Comparison of ENCODE assay signal across 8 cellular contexts in the genomic region with DNA sequence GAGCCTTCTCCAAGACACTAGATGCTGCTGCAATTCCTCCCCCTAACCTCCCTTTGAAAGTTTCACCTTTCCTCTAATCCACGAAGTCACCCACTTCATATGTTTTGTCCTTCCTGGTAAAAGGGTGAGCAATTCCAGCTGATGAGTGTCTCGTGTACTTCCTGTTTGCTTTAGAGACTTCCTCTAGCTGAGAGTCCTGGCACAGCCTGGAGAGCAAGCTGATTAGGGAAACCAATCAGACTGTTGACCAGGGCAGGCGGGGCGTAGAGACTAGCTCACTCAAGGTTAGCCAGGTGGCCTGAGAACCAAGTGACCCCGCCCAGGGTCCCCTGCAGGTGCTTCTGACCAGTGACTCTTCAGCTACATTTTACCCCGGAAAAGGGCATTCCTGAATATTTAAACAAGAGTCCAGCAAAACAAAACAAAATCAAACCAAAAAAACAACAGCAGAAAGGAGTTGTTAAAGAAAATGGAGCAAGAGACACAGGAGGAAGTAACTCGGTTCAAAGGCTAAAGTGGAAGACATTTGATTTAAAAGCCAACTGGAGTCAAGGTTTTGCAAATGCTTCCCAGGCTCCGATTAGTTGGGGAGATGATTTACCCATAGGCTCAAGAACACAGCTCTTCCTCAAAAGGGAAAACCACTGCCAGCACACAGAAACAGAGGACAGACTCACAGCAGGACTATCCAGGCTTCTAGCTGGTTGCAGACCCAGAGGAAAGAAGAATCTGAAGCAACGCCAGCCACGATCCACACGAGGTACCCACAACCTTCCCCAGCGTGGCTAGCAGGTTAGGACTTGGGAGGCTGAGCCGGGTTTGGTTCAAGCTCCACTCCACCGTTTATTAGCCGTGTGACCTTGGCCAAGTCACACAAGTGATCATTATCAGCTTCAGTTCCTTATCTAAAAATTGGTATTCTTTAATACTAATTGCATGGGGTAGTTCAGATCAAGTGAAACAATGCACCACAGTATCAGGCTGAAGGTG. TPM values are rescaled to one million over a fixed set of nuclear protein-coding genes. Genes with fewer than 3 reads are reported as not detected.
A peak's percentile ranks its signal among the peaks of the same experiment; 100 is the strongest.
DNase-seq lines count a peak whose midpoint lies in the region; ATAC-seq, FAIRE-seq and TF ChIP-seq lines count a peak whose summit lies in the region.

No MANE protein-coding gene starts in this region.

- H3K79me2 ChIP-seq in K562 (ENCODE audit: control insufficient read depth, insufficient read depth, low read length) (peaks cover 82% of the 10 kb centered on the region), neural progenitor cell (ENCODE audit: low read depth) (peaks cover 55% of the 10 kb centered on the region)

- peaks cover 9% of the 10 kb centered on the region for H3K9me1 ChIP-seq in K562 (ENCODE audit: control insufficient read depth, insufficient read depth, low read length)

- H3K36me3 ChIP-seq in K562 (ENCODE audit: control insufficient read depth, insufficient read depth, low read length): peaks cover 79% of the 10 kb centered on the region
- H3K36me3 ChIP-seq in transverse colon: no peaks in the 10 kb centered on the region
- no peaks in the 10 kb centered on the region for H3K36me3 ChIP-seq in neural progenitor cell

- H3K4me1 ChIP-seq in K562 (replicated peaks in 1 of 2; ENCODE audit: control insufficient read depth in 2 of 2, insufficient read depth in 2 of 2, low read length in 2 of 2): peaks cover 9 to 11% of the 10 kb centered on the region in 2 experiments; a peak in 3 of 5 replicates
- peaks cover 30 to 91% (median 63%) of the 10 kb centered on the region in 4 donors for H3K4me1 ChIP-seq in transverse colon
- H3K4me1 ChIP-seq in neural progenitor cell: no peaks in the 10 kb centered on the region

- CTCF ChIA-PET in K562 (lab: Yijun Ruan, JAX; ENCODE audit: low intra/inter-chr PET ratio): no interaction called here

- H3K27me3 ChIP-seq in K562 (ENCODE audit: control insufficient read depth in 2 of 2, insufficient read depth in 2 of 2, low read length in 2 of 2): no peaks in the 10 kb centered on the region
- H3K27me3 ChIP-seq in transverse colon: no peaks in the 10 kb centered on the region
- no peaks in the 10 kb centered on the region for H3K27me3 ChIP-seq in neural progenitor cell

- peaks cover 6% of the 10 kb centered on the region for H3K27me3 Mint-ChIP-seq in neural progenitor cell (ENCODE audit: insufficient read depth, low read depth)

- peak overlapping the region in 1 of 2 experiments; percentile 72; a peak in 2 of 4 replicates for H3K9ac ChIP-seq in K562 (ENCODE audit: insufficient read depth in 1 of 2, low read depth in 2 of 2, low read length in 2 of 2)
- no peak overlapping the region for H3K9ac ChIP-seq in neural progenitor cell

- peak; percentile 71 for FAIRE-seq in K562 (lab: Jason Lieb, UNC)

- no peak overlapping the region for H3K4me2 ChIP-seq in K562 (ENCODE audit: insufficient read depth, low read length)
- no peak overlapping the region for H3K4me2 ChIP-seq in neural progenitor cell

- TF ChIP-seq CTCF in K562 (IDR thresholded peaks at IDR 0.05 in 2 of 3, conservative IDR thresholded peaks at IDR 0.05 in 1 of 3; ENCODE audit: insufficient read depth in 2 of 3, low read depth in 1 of 3, low read length in 3 of 3) (no peak), transverse colon (IDR thresholded peaks at IDR 0.05) (no peak), neural progenitor cell (IDR thresholded peaks at IDR 0.05) (no peak)

- WGBS in K562 (ENCODE audit: insufficient coverage, low coverage, missing lambda C conversion rate): 64% methylated on average over 15 of the region's 15 CpGs
- WGBS in transverse colon (ENCODE audit: low coverage in 1 of 2), 2 donors: 10 to 50% methylated on average over 4 to 15 of the region's 15 CpGs

- TF ChIP-seq EP300 in K562 (IDR thresholded peaks at IDR 0.05; ENCODE audit: low read length) (no peak), transverse colon (IDR thresholded peaks at IDR 0.05; ENCODE audit: low read depth) (no peak)

- H4K20me1 ChIP-seq in K562 (replicated peaks; ENCODE audit: control insufficient read depth, insufficient read depth, low read length) (peaks cover 9% of the 10 kb centered on the region; the same call in 1 of the 2 replicates), neural progenitor cell (ENCODE audit: low read depth) (peaks cover 73% of the 10 kb centered on the region)

- peaks cover 12% of the 10 kb centered on the region for H3K36me3 Mint-ChIP-seq in neural progenitor cell

- POLR2A ChIA-PET in K562 (lab: Yijun Ruan, JAX): interaction anchor here (0.9 to 1.2 kb wide), 5 partner anchors 11 to 108 kb away, joined by 3 to 6 read pairs (median 4); partner anchors contain the start of gene KCNH4

- peaks cover 10% of the 10 kb centered on the region for H3K4me1 Mint-ChIP-seq in neural progenitor cell

- intact Hi-C loops in K562 (cut with micrococcal nuclease): no loop called here
- intact Hi-C loops in transverse colon (cut with DNase I; ENCODE audit: low total_unique reads): no loop called here

- H3K9me3 ChIP-seq in K562 (replicated peaks; ENCODE audit: control insufficient read depth, insufficient read depth, low read depth, low read length): no peaks in the 10 kb centered on the region
- no peaks in the 10 kb centered on the region for H3K9me3 ChIP-seq in transverse colon
- H3K9me3 ChIP-seq in neural progenitor cell (ENCODE audit: low read depth): no peaks in the 10 kb centered on the region

- H3F3A ChIP-seq in neural progenitor cell (ENCODE audit: low read depth): no peaks in the 10 kb centered on the region

- H3K9me3 Mint-ChIP-seq in neural progenitor cell: no peaks in the 10 kb centered on the region

- H3K27ac ChIP-seq in K562 (ENCODE audit: extremely low read depth, low read depth, low read length): peak overlapping the region; percentile 34; the same call in 1 of the 3 replicates
- peak overlapping the region; percentile 84 to 87 (median 86) for H3K27ac ChIP-seq in transverse colon
- no peak overlapping the region for H3K27ac ChIP-seq in neural progenitor cell

- ATAC-seq in K562 (peak; percentile 79), GM21528 (IDR thresholded peaks at IDR 0.05; ENCODE audit: low FRiP score, unreplicated experiment) (no peak)

- H3K27ac Mint-ChIP-seq in neural progenitor cell: no peak overlapping the region

- BruUV-seq in K562 (replicated peaks; lab: Mats Ljungman, UMichigan): no TSS peak

- H3K4me3 ChIP-seq in K562 (no peak overlapping the region), transverse colon (peak overlapping the region in 2 of 4 donors; percentile 2 to 29), neural progenitor cell (no peak overlapping the region)

- in situ Hi-C loops in K562 (cut with MboI): no loop called here
- in situ Hi-C loops in transverse colon (cut with MboI; ENCODE audit: low pct_ligation_motif_present in 1 of 4, low pct_unique_long_range_greater_than_20kb in 1 of 4, low sequenced_read_pairs in 3 of 4): no loop called here

- DNase-seq in DMS53 (lab: John Stamatoyannopoulos, UW) (peak; percentile 95), NCI-H2029 treated with DMSO at 0.1 percent for 48 hours (lab: John Stamatoyannopoulos, UW) (peak; percentile 79), K562 (ENCODE audit: extremely low read depth in 1 of 4, low spot score in 3 of 4) (peak in 2 of 4 experiments; percentile 33 to 37), kidney tubule cell (ENCODE audit: low spot score) (peak; percentile 95), transverse colon (peak; percentile 85), neural progenitor cell (ENCODE audit: low spot score) (no peak), ecto neural progenitor cell (ENCODE audit: low spot score) (no peak)

- H2AFZ ChIP-seq in K562 (ENCODE audit: low read depth, low read length) (no peak overlapping the region), neural progenitor cell (replicated peaks) (no peak overlapping the region)

- TF ChIP-seq POLR2A in K562 (conservative IDR thresholded peaks at IDR 0.05) (no peak), transverse colon (IDR thresholded peaks at IDR 0.05) (peak; percentile 57)

- TF ChIP-seq RAD21 in K562 (CRISPR knock-in tag; conservative IDR thresholded peaks at IDR 0.05 in 1 of 2, IDR thresholded peaks at IDR 0.05 in 1 of 2): no peak

- H3K4me3 Mint-ChIP-seq in neural progenitor cell: no peak overlapping the region

RNA-seq across cellular contexts. Expression of gene HSPB9, which starts 13.4 kb away (rescaled TPM):
- total RNA-seq in K562 (2011; cell fraction: chromatin; rRNA removed; ENCODE audit: low replicate concordance): 0.62 and 0.92 TPM in 2 replicates
- 0.26 and 0.67 TPM in 2 replicates for total RNA-seq in K562 (2011; cell fraction: nucleolus; rRNA removed)
- total RNA-seq in K562 (2011; cell fraction: nucleoplasm; rRNA removed): 0.22 and 0.31 TPM in 2 replicates
- 0.08 TPM in 1 of 2 replicates, not detected in the other for total RNA-seq in K562 (2014; rRNA removed)
- not detected in 2 replicates for total RNA-seq in K562 (2014; rRNA removed; fragmentation: Illumina TruSeq; extraction: Trizol)
- 0.07 TPM in 1 of 2 replicates, not detected in the other for total RNA-seq in K562 (2015; rRNA removed; fragmentation: Illumina TruSeq; extraction: Trizol)
- total RNA-seq in K562 (2021): 0.11 and 0.16 TPM in 2 replicates
- 0.04 and 0.08 TPM in 2 replicates for polyA plus RNA-seq in K562 (2011; rRNA removed)
- polyA plus RNA-seq in K562 (2011; cell fraction: cytosol; rRNA removed): 0.06 TPM in 1 of 2 replicates, not detected in the other
- polyA plus RNA-seq in K562 (2011; cell fraction: nucleus; rRNA removed): 0.41 and 0.74 TPM in 2 replicates
- polyA plus RNA-seq in K562 (2012): 0.27 and 0.36 TPM in 2 replicates
- polyA plus RNA-seq in K562 (2014; fragmentation: Illumina TruSeq; extraction: Trizol): not detected in 2 replicates
- under 1 TPM; 0.04 to 0.06 TPM for polyA plus RNA-seq in K562 (2014; fragmentation: Nextera tagmentation; extraction: Ambion mirVana)
- 0.05 and 0.13 TPM in 2 replicates for polyA plus RNA-seq in K562 (2014; rRNA removed)
- polyA minus RNA-seq in K562 (2011; rRNA and poly(A)+ RNA removed): 0.18 TPM in 1 of 2 replicates, not detected in the other
- polyA minus RNA-seq in K562 (2011; cell fraction: cytosol; rRNA and poly(A)+ RNA removed): not detected in 2 replicates
- polyA minus RNA-seq in K562 (2011; cell fraction: nucleus; rRNA and poly(A)+ RNA removed): 0.13 and 0.22 TPM in 2 replicates
- under 1 TPM in 1 of 4 donors, not detected in 3; 0.14 TPM for total RNA-seq in transverse colon
- 0.12 and 0.65 TPM in 2 replicates for total RNA-seq in neural progenitor cell (ENCODE audit: low replicate concordance)

RNA-seq across cellular contexts. Expression of gene KAT2A, which starts 14.8 kb away (rescaled TPM):
- total RNA-seq in K562 (2011; cell fraction: chromatin; rRNA removed; ENCODE audit: low replicate concordance): 97.5 and 216 TPM in 2 replicates
- total RNA-seq in K562 (2011; cell fraction: nucleolus; rRNA removed): 139 and 145 TPM in 2 replicates
- 84.1 and 110 TPM in 2 replicates for total RNA-seq in K562 (2011; cell fraction: nucleoplasm; rRNA removed)
- total RNA-seq in K562 (2014; rRNA removed) (22.9 and 29.3 TPM in 2 replicates), K562 (2014; rRNA removed; fragmentation: Illumina TruSeq; extraction: Trizol) (13.9 and 18.7 TPM in 2 replicates), K562 (2015; rRNA removed; fragmentation: Illumina TruSeq; extraction: Trizol) (31.9 and 32.8 TPM in 2 replicates), K562 (2021) (57.2 and 57.8 TPM in 2 replicates), transverse colon (100 to 1,000 TPM in 1 of 4 donors, 10 to 100 TPM in 3; 16.9 to 154 (median 48.9) TPM), neural progenitor cell (ENCODE audit: low replicate concordance) (18.4 and 34.2 TPM in 2 replicates)
- polyA plus RNA-seq in K562 (2011; rRNA removed) (64.6 and 64.7 TPM in 2 replicates), K562 (2014; fragmentation: Illumina TruSeq; extraction: Trizol) (54.4 and 57.1 TPM in 2 replicates), K562 (2014; fragmentation: Nextera tagmentation; extraction: Ambion mirVana) (1 to 10 TPM; 1.5 to 4.9 TPM), K562 (2014; rRNA removed) (80.4 and 92.0 TPM in 2 replicates)
- polyA plus RNA-seq in K562 (2011; cell fraction: cytosol; rRNA removed): 26.0 and 41.1 TPM in 2 replicates
- polyA plus RNA-seq in K562 (2011; cell fraction: nucleus; rRNA removed): 518 and 949 TPM in 2 replicates
- 43.2 and 57.4 TPM in 2 replicates for polyA plus RNA-seq in K562 (2012)
- 13.2 and 20.1 TPM in 2 replicates for polyA minus RNA-seq in K562 (2011; rRNA and poly(A)+ RNA removed)
- polyA minus RNA-seq in K562 (2011; cell fraction: cytosol; rRNA and poly(A)+ RNA removed): 13.4 and 13.8 TPM in 2 replicates
- 44.7 and 47.8 TPM in 2 replicates for polyA minus RNA-seq in K562 (2011; cell fraction: nucleus; rRNA and poly(A)+ RNA removed)

RNA-seq across cellular contexts. Expression of gene RAB5C, which starts 18.8 kb away (rescaled TPM):
- 21.1 and 47.2 TPM in 2 replicates for total RNA-seq in K562 (2011; cell fraction: chromatin; rRNA removed; ENCODE audit: low replicate concordance)
- 33.4 and 35.0 TPM in 2 replicates for total RNA-seq in K562 (2011; cell fraction: nucleolus; rRNA removed)
- 29.4 and 31.1 TPM in 2 replicates for total RNA-seq in K562 (2011; cell fraction: nucleoplasm; rRNA removed)
- total RNA-seq in K562 (2014; rRNA removed): 79.2 and 125 TPM in 2 replicates
- 46.5 and 55.8 TPM in 2 replicates for total RNA-seq in K562 (2014; rRNA removed; fragmentation: Illumina TruSeq; extraction: Trizol)
- total RNA-seq in K562 (2015; rRNA removed; fragmentation: Illumina TruSeq; extraction: Trizol): 106 and 107 TPM in 2 replicates
- 108 and 117 TPM in 2 replicates for total RNA-seq in K562 (2021)
- polyA plus RNA-seq in K562 (2011; rRNA removed): 55.9 and 77.4 TPM in 2 replicates
- 85.9 and 208 TPM in 2 replicates for polyA plus RNA-seq in K562 (2011; cell fraction: cytosol; rRNA removed)
- 34.9 and 64.9 TPM in 2 replicates for polyA plus RNA-seq in K562 (2011; cell fraction: nucleus; rRNA removed)
- 110 and 123 TPM in 2 replicates for polyA plus RNA-seq in K562 (2012)
- 165 and 166 TPM in 2 replicates for polyA plus RNA-seq in K562 (2014; fragmentation: Illumina TruSeq; extraction: Trizol)
- 1 to 10 TPM; 1.7 to 2.2 TPM for polyA plus RNA-seq in K562 (2014; fragmentation: Nextera tagmentation; extraction: Ambion mirVana)
- polyA plus RNA-seq in K562 (2014; rRNA removed): 118 and 122 TPM in 2 replicates
- 20.1 and 45.6 TPM in 2 replicates for polyA minus RNA-seq in K562 (2011; rRNA and poly(A)+ RNA removed)
- polyA minus RNA-seq in K562 (2011; cell fraction: cytosol; rRNA and poly(A)+ RNA removed): 30.4 and 33.9 TPM in 2 replicates
- polyA minus RNA-seq in K562 (2011; cell fraction: nucleus; rRNA and poly(A)+ RNA removed): 7.9 and 8.3 TPM in 2 replicates
- total RNA-seq in transverse colon: 100 to 1,000 TPM in 2 of 4 donors, 10 to 100 TPM in 2; 40.8 to 172 (median 112) TPM
- total RNA-seq in neural progenitor cell (ENCODE audit: low replicate concordance): 33.5 and 48.9 TPM in 2 replicates

RNA-seq across cellular contexts. Expression of gene DHX58, which starts 23.4 kb away (rescaled TPM):
- 6.6 and 9.3 TPM in 2 replicates for total RNA-seq in K562 (2011; cell fraction: chromatin; rRNA removed; ENCODE audit: low replicate concordance)
- 4.5 and 5.7 TPM in 2 replicates for total RNA-seq in K562 (2011; cell fraction: nucleolus; rRNA removed)
- total RNA-seq in K562 (2011; cell fraction: nucleoplasm; rRNA removed): 5.0 and 5.1 TPM in 2 replicates
- total RNA-seq in K562 (2014; rRNA removed): 1.5 and 3.0 TPM in 2 replicates
- 0.51 and 0.76 TPM in 2 replicates for total RNA-seq in K562 (2014; rRNA removed; fragmentation: Illumina TruSeq; extraction: Trizol)
- 1.1 and 1.2 TPM in 2 replicates for total RNA-seq in K562 (2015; rRNA removed; fragmentation: Illumina TruSeq; extraction: Trizol)
- 1.7 and 2.3 TPM in 2 replicates for total RNA-seq in K562 (2021)
- 1.6 and 3.5 TPM in 2 replicates for polyA plus RNA-seq in K562 (2011; rRNA removed)
- 3.9 and 5.4 TPM in 2 replicates for polyA plus RNA-seq in K562 (2011; cell fraction: cytosol; rRNA removed)
- 7.8 and 12.8 TPM in 2 replicates for polyA plus RNA-seq in K562 (2011; cell fraction: nucleus; rRNA removed)
- polyA plus RNA-seq in K562 (2012): 1.5 and 4.2 TPM in 2 replicates
- 1.4 TPM in 2 replicates for polyA plus RNA-seq in K562 (2014; fragmentation: Illumina TruSeq; extraction: Trizol)
- polyA plus RNA-seq in K562 (2014; fragmentation: Nextera tagmentation; extraction: Ambion mirVana): under 1 TPM; 0.15 to 0.25 TPM
- 1.9 and 2.4 TPM in 2 replicates for polyA plus RNA-seq in K562 (2014; rRNA removed)
- 0.84 and 1.1 TPM in 2 replicates for polyA minus RNA-seq in K562 (2011; rRNA and poly(A)+ RNA removed)
- polyA minus RNA-seq in K562 (2011; cell fraction: cytosol; rRNA and poly(A)+ RNA removed): 1.7 and 2.9 TPM in 2 replicates
- 1.9 and 4.2 TPM in 2 replicates for polyA minus RNA-seq in K562 (2011; cell fraction: nucleus; rRNA and poly(A)+ RNA removed)
- 10 to 100 TPM in 3 of 4 donors, 1 to 10 TPM in 1; 4.6 to 14.6 (median 12.8) TPM for total RNA-seq in transverse colon
- total RNA-seq in neural progenitor cell (ENCODE audit: low replicate concordance): 0.12 TPM in 1 of 2 replicates, not detected in the other

RNA-seq across cellular contexts. Expression of gene ZNF385C, which starts 37.7 kb away (rescaled TPM):
- 0.44 and 0.86 TPM in 2 replicates for total RNA-seq in K562 (2011; cell fraction: chromatin; rRNA removed; ENCODE audit: low replicate concordance)
- total RNA-seq in K562 (2011; cell fraction: nucleolus; rRNA removed): 0.79 and 0.83 TPM in 2 replicates
- 0.73 and 1.5 TPM in 2 replicates for total RNA-seq in K562 (2011; cell fraction: nucleoplasm; rRNA removed)
- 0.20 TPM in 1 of 2 replicates, not detected in the other for total RNA-seq in K562 (2014; rRNA removed)
- 0.16 and 0.25 TPM in 2 replicates for total RNA-seq in K562 (2014; rRNA removed; fragmentation: Illumina TruSeq; extraction: Trizol)
- total RNA-seq in K562 (2015; rRNA removed; fragmentation: Illumina TruSeq; extraction: Trizol): 0.08 and 0.11 TPM in 2 replicates
- total RNA-seq in K562 (2021): 0.22 and 0.34 TPM in 2 replicates
- 0.35 and 0.42 TPM in 2 replicates for polyA plus RNA-seq in K562 (2011; rRNA removed)
- polyA plus RNA-seq in K562 (2011; cell fraction: cytosol; rRNA removed): 0.48 and 0.63 TPM in 2 replicates
- 0.80 and 0.84 TPM in 2 replicates for polyA plus RNA-seq in K562 (2011; cell fraction: nucleus; rRNA removed)
- 0.25 and 1.9 TPM in 2 replicates for polyA plus RNA-seq in K562 (2012)
- 0.28 and 0.29 TPM in 2 replicates for polyA plus RNA-seq in K562 (2014; fragmentation: Illumina TruSeq; extraction: Trizol)
- under 1 TPM; 0.03 to 0.04 TPM for polyA plus RNA-seq in K562 (2014; fragmentation: Nextera tagmentation; extraction: Ambion mirVana)
- polyA plus RNA-seq in K562 (2014; rRNA removed): 0.15 and 0.74 TPM in 2 replicates
- polyA minus RNA-seq in K562 (2011; rRNA and poly(A)+ RNA removed): 0.11 and 0.18 TPM in 2 replicates
- not detected in 2 replicates for polyA minus RNA-seq in K562 (2011; cell fraction: cytosol; rRNA and poly(A)+ RNA removed)
- polyA minus RNA-seq in K562 (2011; cell fraction: nucleus; rRNA and poly(A)+ RNA removed): not detected in 2 replicates
- under 1 TPM in 2 of 4 donors, not detected in 2; 0.27 to 0.48 TPM for total RNA-seq in transverse colon
- 5.0 and 7.5 TPM in 2 replicates for total RNA-seq in neural progenitor cell (ENCODE audit: low replicate concordance)

Comparison
In these comparisons a context has a peak if more than half of its experiments do, and no peak if none do; other contexts are left out.
1. DNase-seq: peak in DMS53 (single experiment), NCI-H2029 treated with DMSO at 0.1 percent for 48 hours (single experiment), kidney tubule cell (single experiment) and transverse colon (single experiment); none in neural progenitor cell (single experiment) and ecto neural progenitor cell (single experiment).